ENCODE assay signal across 25 cellular contexts in the genomic region with DNA sequence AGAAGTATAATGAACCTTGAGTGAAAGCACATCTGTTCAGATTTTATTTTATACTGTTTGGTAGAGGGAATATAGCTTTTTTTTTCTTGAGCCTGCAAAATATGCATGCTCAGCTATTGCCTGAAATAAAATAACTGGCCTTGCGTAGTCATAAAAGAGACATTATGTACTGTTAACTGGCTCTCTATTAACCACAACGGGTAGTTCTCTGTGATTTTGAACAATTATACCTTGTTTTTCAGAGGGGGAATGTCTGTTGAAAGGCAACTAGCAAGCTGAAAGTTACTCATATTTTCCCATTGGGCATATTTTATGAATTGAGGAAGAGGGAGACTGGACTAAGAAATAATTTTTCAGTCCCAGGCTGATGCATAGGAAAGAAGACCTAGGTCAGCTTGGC.
"Had no signal": no experiment of that assay in that cellular context is flagged by ENCODE, and none has a peak within 500 bp of the region (broad histone marks: within the 10 kb centered on the region; RNA-seq: fewer than 3 reads in every experiment).

No MANE protein-coding gene starts in this region.

- H3K4me3 ChIP-seq: neural progenitor cell, ovary, psoas muscle, right lobe of liver, sigmoid colon, stomach, thoracic aorta, thyroid gland, tibial nerve, upper lobe of left lung, vagina had no signal

- H3K4me2 ChIP-seq: neural progenitor cell had no signal

- H3K4me1 ChIP-seq: neural progenitor cell, parathyroid adenoma, psoas muscle, right lobe of liver, sigmoid colon, stomach, thyroid gland, upper lobe of left lung, vagina had no signal

- FAIRE-seq: small intestine, urothelium cell line had no signal

- DNase-seq: occipital lobe; ovary; posterior cingulate gyrus; psoas muscle; right cardiac atrium; right lobe of liver; sigmoid colon; small intestine; stimulated activated CD4-positive, alpha-beta T cell treated with anti-CD3 and anti-CD28 coated beads, Interleukin-15, amount 100 ng/mL, for 24 hours; stimulated activated CD4-positive, alpha-beta T cell treated with anti-CD3 and anti-CD28 coated beads, Interleukin-2, amount 100 ng/mL, for 24 hours; stimulated activated CD4-positive, alpha-beta T cell treated with anti-CD3 and anti-CD28 coated beads, Interleukin-2, amount 100 ng/mL, for 48 hours; stimulated activated CD4-positive, alpha-beta T cell treated with anti-CD3 and anti-CD28 coated beads, Interleukin-4, amount 100 ng/mL, for 24 hours; stimulated activated naive B cell treated with anti-CD40 and anti-IgM and Interleukin-4, amounts not matched to agents 10 μg/mL and 1 μg/mL and 100 μg/mL, for 72 hours; stimulated activated naive CD4-positive, alpha-beta T cell treated with Interleukin-2 at 50 U/mL for 16 hours; stomach; thyroid gland; trophoblast cell; upper lobe of left lung had no signal

- H3K27ac ChIP-seq: neural progenitor cell, ovary, parathyroid adenoma, psoas muscle, right lobe of liver, sigmoid colon, stomach, thoracic aorta, thyroid gland, tibial nerve, upper lobe of left lung, vagina had no signal

- H3K9me3 ChIP-seq: ovary, psoas muscle, right lobe of liver, sigmoid colon, stomach, thoracic aorta, thyroid gland, tibial nerve, upper lobe of left lung, vagina had no signal

- H3K36me3 ChIP-seq: neural progenitor cell, ovary, right lobe of liver, sigmoid colon, stomach, thoracic aorta, thyroid gland, tibial nerve, upper lobe of left lung, vagina had no signal

- ATAC-seq: psoas muscle; right cardiac atrium; right lobe of liver; stimulated activated effector memory CD8-positive, alpha-beta T cell treated with anti-CD3 and anti-CD28 coated beads, Interleukin-12 subunit alpha, Interleukin-12 subunit beta, amount 100 ng/mL, for 72 hours; stimulated activated naive B cell treated with anti-CD40 and anti-IgM and Interleukin-4, amounts not matched to agents 10 μg/mL and 1 μg/mL and 100 μg/mL, for 72 hours had no signal
